ENCODE assay signal across 15 cellular contexts in the genomic region with DNA sequence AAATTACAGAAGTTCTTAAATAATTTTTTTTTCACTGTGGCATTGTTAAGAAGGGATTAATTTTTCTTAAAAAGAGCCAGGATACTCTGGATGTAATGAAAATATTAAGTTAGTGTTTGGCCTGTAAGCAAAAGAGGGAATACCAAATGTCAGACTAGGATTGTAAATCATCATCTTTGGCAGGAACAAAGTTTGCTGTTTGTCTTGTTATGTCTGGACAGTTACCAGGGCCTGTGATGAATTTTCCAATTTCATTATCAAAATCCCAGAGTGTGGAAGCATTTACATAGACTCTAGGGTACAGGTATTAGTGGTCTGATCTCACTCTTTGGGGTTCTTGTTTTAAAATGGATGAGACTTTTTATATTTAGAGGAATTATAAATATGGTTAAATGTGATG. TPM values are rescaled to one million over a fixed set of nuclear protein-coding genes. Genes with fewer than 3 reads are reported as not detected.
DNase-seq lines count a peak whose midpoint lies in the region; ATAC-seq and TF ChIP-seq lines count a peak whose summit lies in the region.
"Had no signal": no experiment of that assay in that cellular context is flagged by ENCODE, and none has a peak within 500 bp of the region (broad histone marks: within the 10 kb centered on the region; RNA-seq: fewer than 3 reads in every experiment).

No MANE protein-coding gene starts in this region.

- TF ChIP-seq CTCF in OCI-LY7 (conservative IDR thresholded peaks at IDR 0.05; ENCODE audit: low read length) (no peak), coronary artery (IDR thresholded peaks at IDR 0.05) (no peak), spleen (IDR thresholded peaks at IDR 0.05 in 8 of 11, conservative IDR thresholded peaks at IDR 0.05 in 3 of 11) (no peak)

- peaks cover 17% of the 10 kb centered on the region; the same call in 1 of the 2 replicates for H3K79me2 ChIP-seq in OCI-LY7 (ENCODE audit: insufficient read depth, low read depth, low read length)

- ATAC-seq in sciatic nerve, result peak; percentile 66
- ATAC-seq: activated naive CD8-positive, alpha-beta T cell treated with anti-CD3 and anti-CD28 coated beads, Interleukin-2, amount 50 U/mL, for 24 hours; activated T-cell treated with anti-CD3 and anti-CD28 coated beads, Interleukin-2, amount 50 U/mL, for 4 hours had no signal

- POLR2A ChIA-PET in OCI-LY7 (lab: Charles Lee), result interaction anchor here (1.3 kb wide), 1 partner anchor 32 kb away, joined by 3 read pairs; no protein-coding TSS in a partner anchor

- H3K27me3 ChIP-seq in spleen (replicated peaks in 1 of 7), result no peaks in the 10 kb centered on the region
- H3K27me3 ChIP-seq: esophagus squamous epithelium, suprapubic skin had no signal

- BruUV-seq in OCI-LY7 (replicated peaks; lab: Mats Ljungman, UMichigan), result no TSS peak

- no peaks in the 10 kb centered on the region; the same call in 1 of the 2 replicates for H3K36me3 ChIP-seq in OCI-LY7 (ENCODE audit: insufficient read depth, low read length)
- H3K36me3 ChIP-seq in spleen, result no peaks in the 10 kb centered on the region
- H3K36me3 ChIP-seq: esophagus squamous epithelium, suprapubic skin had no signal

- H3K4me1 ChIP-seq in OCI-LY7 (ENCODE audit: insufficient read depth, low read length, poor library complexity, severe bottlenecking), result peaks cover 49% of the 10 kb centered on the region
- H3K4me1 ChIP-seq in spleen, result peaks cover 3 to 50% (median 30%) of the 10 kb centered on the region in 6 donors

- H4K20me1 ChIP-seq in OCI-LY7 (ENCODE audit: insufficient read depth, low read length), result peaks cover 16% of the 10 kb centered on the region; the same call in 1 of the 2 replicates

- H3K9me2 ChIP-seq in OCI-LY7 (ENCODE audit: insufficient read depth, low read length), result no peaks in the 10 kb centered on the region

- TF ChIP-seq POLR2A in spleen (IDR thresholded peaks at IDR 0.05), result no peak

- H3K9me3 ChIP-seq in OCI-LY7 (ENCODE audit: low read length) (no peaks in the 10 kb centered on the region), spleen (no peaks in the 10 kb centered on the region)
- H3K9me3 ChIP-seq: esophagus squamous epithelium, suprapubic skin had no signal

- CTCF ChIA-PET in OCI-LY7 (lab: Charles Lee; ENCODE audit: unreplicated experiment), result no interaction called here

- peak overlapping the region; percentile 52; the same call in 1 of the 2 replicates for H3K4me2 ChIP-seq in OCI-LY7 (ENCODE audit: low read length)

- intact Hi-C loops in OCI-LY7 (cut with micrococcal nuclease; ENCODE audit: unreplicated experiment) (no loop called here), sciatic nerve (cut with DNase I) (no loop called here), spleen (cut with DNase I; ENCODE audit: low total_unique reads) (no loop called here)

- H2AFZ ChIP-seq in OCI-LY7 (ENCODE audit: low read length), result no peak overlapping the region

- H3K4me3 ChIP-seq in OCI-LY7 (ENCODE audit: low read depth, low read length, poor library complexity, severe bottlenecking) (no peak overlapping the region), coronary artery (no peak overlapping the region), spleen (no peak overlapping the region)
- H3K4me3 ChIP-seq: esophagus squamous epithelium, suprapubic skin had no signal

- DNase-seq in GM04503 (ENCODE audit: low read depth) (peak; percentile 1), OCI-LY7 (ENCODE audit: low spot score) (no peak), fibroblast of peridontal ligament (ENCODE audit: extremely low read depth) (peak; percentile 52), sciatic nerve (ENCODE audit: low spot score) (no peak), coronary artery (ENCODE audit: low spot score) (no peak), NCI-H2227 (lab: John Stamatoyannopoulos, UW; ENCODE audit: unreplicated experiment) (no peak), spleen (no peak), SW480 (ENCODE audit: low spot score) (no peak)
- DNase-seq: activated naive CD8-positive, alpha-beta T cell treated with anti-CD3 and anti-CD28 coated beads, Interleukin-2, amount 50 U/mL, for 24 hours; activated T-cell treated with anti-CD3 and anti-CD28 coated beads, Interleukin-2, amount 50 U/mL, for 4 hours; DMS153; esophagus squamous epithelium; NCI-H2029 treated with DMSO at 0.1 percent for 48 hours; occipital lobe had no signal

- H3K27ac ChIP-seq in OCI-LY7 (ENCODE audit: low read depth, low read length, poor library complexity, severe bottlenecking), result no peak overlapping the region
- H3K27ac ChIP-seq in coronary artery, result peak overlapping the region in 1 of 2 donors; percentile 5
- peak overlapping the region in 4 of 8 donors; percentile 29 to 50 (median 42) for H3K27ac ChIP-seq in spleen
- H3K27ac ChIP-seq: suprapubic skin had no signal

RNA-seq across cellular contexts. Expression of a gene that starts 26.1 kb away (rescaled TPM):
- 22.7 and 26.7 TPM in 2 replicates for total RNA-seq in OCI-LY7 (2014; rRNA removed; shearing (Covaris generic))
- total RNA-seq in OCI-LY7 (2022) (22.5 and 28.2 TPM in 2 replicates), sciatic nerve (20.8 TPM), spleen (10 to 100 TPM in 6 of 7 donors, 1 to 10 TPM in 1; 8.9 to 28.7 (median 13.1) TPM)
- 1 to 10 TPM; 5.1 to 5.6 (median 5.5) TPM for polyA plus RNA-seq in spleen

RNA-seq across cellular contexts. Expression of a gene that starts 26.8 kb away (rescaled TPM):
- 7.7 and 10.8 TPM in 2 replicates for total RNA-seq in OCI-LY7 (2014; rRNA removed; shearing (Covaris generic))
- total RNA-seq in OCI-LY7 (2022) (13.8 and 14.8 TPM in 2 replicates), sciatic nerve (38.1 TPM), spleen (100 to 1,000 TPM in 2 of 7 donors, 10 to 100 TPM in 5; 26.8 to 115 (median 65.9) TPM)
- 10 to 100 TPM; 32.4 to 55.3 (median 33.8) TPM for polyA plus RNA-seq in spleen

Comparison
In these comparisons a context has a peak if more than half of its experiments do, and no peak if none do; other contexts are left out.
1. DNase-seq: peak in GM04503 (single experiment) and fibroblast of peridontal ligament (single experiment); none in OCI-LY7 (single experiment), sciatic nerve (single experiment), coronary artery (single experiment), NCI-H2227 (single experiment), spleen (single experiment) and SW480 (single experiment).